15 cellular contexts compared by ENCODE assay signal in genomic region chr5:902129-902916, GRCh38. TPM values are rescaled to one million over a fixed set of nuclear protein-coding genes. Genes with fewer than 3 reads are reported as not detected.
DNase-seq lines count a peak whose midpoint lies in the region; ATAC-seq, FAIRE-seq and TF ChIP-seq lines count a peak whose summit lies in the region.
"Had no signal": no experiment of that assay in that cellular context is flagged by ENCODE, and none has a peak within 500 bp of the region (broad histone marks: within the 10 kb centered on the region; RNA-seq: fewer than 3 reads in every experiment).

No MANE protein-coding gene starts in this region.

- FAIRE-seq in K562 (lab: Jason Lieb, UNC), result peak; percentile 35
- FAIRE-seq in H54 (lab: Jason Lieb, UNC), result no peak
- FAIRE-seq: G401.6 had no signal

- in situ Hi-C loops in K562 (cut with MboI), result no loop called here

- TF ChIP-seq POLR2A in K562 (conservative IDR thresholded peaks at IDR 0.05) (no peak), H54 (IDR thresholded peaks at IDR 0.05; ENCODE audit: low read depth, low read length) (no peak)

- intact Hi-C loops in K562 (cut with micrococcal nuclease) (loop anchor here (2.0 kb wide), 1 partner anchor 232 kb away; no protein-coding TSS in a partner anchor), sciatic nerve (cut with DNase I) (loop anchor here (5.0 kb wide), 1 partner anchor 230 kb away; no protein-coding TSS in a partner anchor)

- TSS peak; percentile 17 for BruUV-seq in K562 (replicated peaks; lab: Mats Ljungman, UMichigan)

- H3K9me1 ChIP-seq in K562 (ENCODE audit: control insufficient read depth, insufficient read depth, low read length), result no peaks in the 10 kb centered on the region

- no peak for TF ChIP-seq CTCF in K562 (IDR thresholded peaks at IDR 0.05 in 2 of 3, conservative IDR thresholded peaks at IDR 0.05 in 1 of 3; ENCODE audit: insufficient read depth in 2 of 3, low read depth in 1 of 3, low read length in 3 of 3)

- H3K79me2 ChIP-seq in K562 (ENCODE audit: control insufficient read depth, insufficient read depth, low read length), result no peaks in the 10 kb centered on the region

- H3K9me3 ChIP-seq in K562 (replicated peaks; ENCODE audit: control insufficient read depth, insufficient read depth, low read depth, low read length), result no peaks in the 10 kb centered on the region
- H3K9me3 ChIP-seq: MG63 had no signal

- no peak overlapping the region for H3K4me2 ChIP-seq in K562 (ENCODE audit: insufficient read depth, low read length)

- TF ChIP-seq EP300 in K562 (IDR thresholded peaks at IDR 0.05; ENCODE audit: low read length), result no peak

- WGBS in K562 (ENCODE audit: insufficient coverage, low coverage, missing lambda C conversion rate), result 88% methylated on average over 16 of the region's 16 CpGs

- ATAC-seq in K562, result no peak
- ATAC-seq in sciatic nerve, result no peak
- ATAC-seq: PC-3 had no signal

- H3K36me3 ChIP-seq in K562 (ENCODE audit: control insufficient read depth, insufficient read depth, low read length), result peaks cover 72% of the 10 kb centered on the region

- no peak overlapping the region for H3K9ac ChIP-seq in K562 (ENCODE audit: insufficient read depth in 1 of 2, low read depth in 2 of 2, low read length in 2 of 2)

- H3K4me3 ChIP-seq in K562, result no peak overlapping the region
- H3K4me3 ChIP-seq: MG63 had no signal

- no peak overlapping the region for H3K27ac ChIP-seq in K562 (ENCODE audit: extremely low read depth, low read depth, low read length)
- H3K27ac ChIP-seq: HL-60 had no signal

- CTCF ChIA-PET in K562 (lab: Yijun Ruan, JAX; ENCODE audit: low intra/inter-chr PET ratio), result interaction anchor here (3.1 kb wide), 1 partner anchor 230 kb away, joined by 12 read pairs; no protein-coding TSS in a partner anchor

- DNase-seq in DMS79 (lab: John Stamatoyannopoulos, UW) (peak; percentile 76), DMS79 treated with DMSO at 0.1 percent for 48 hours (lab: John Stamatoyannopoulos, UW) (peak; percentile 74), K562 (ENCODE audit: extremely low read depth in 1 of 4, low spot score in 3 of 4) (no peak), sciatic nerve (ENCODE audit: low spot score) (peak; percentile 19), NCI-H82 (lab: John Stamatoyannopoulos, UW) (no peak), KG1 (lab: John Stamatoyannopoulos, UW) (no peak), H54 (ENCODE audit: insufficient read length, low spot score) (no peak)
- DNase-seq: H7, NCI-H1436 treated with DMSO at 0.1 percent for 48 hours, NCI-H2029 treated with DMSO at 0.1 percent for 48 hours had no signal

- POLR2A ChIA-PET in K562 (lab: Yijun Ruan, JAX), result interaction anchor here (1.3 to 1.5 kb wide), 3 partner anchors 10 to 44 kb away, joined by 3 to 5 read pairs (median 3); no protein-coding TSS in a partner anchor

- H3K27me3 ChIP-seq in K562 (ENCODE audit: control insufficient read depth in 2 of 2, insufficient read depth in 2 of 2, low read length in 2 of 2), result no peaks in the 10 kb centered on the region
- H3K27me3 ChIP-seq: MG63 had no signal

- TF ChIP-seq RAD21 in K562 (CRISPR knock-in tag; conservative IDR thresholded peaks at IDR 0.05 in 1 of 2, IDR thresholded peaks at IDR 0.05 in 1 of 2), result no peak

- no peaks in the 10 kb centered on the region for H3K4me1 ChIP-seq in K562 (replicated peaks in 1 of 2; ENCODE audit: control insufficient read depth in 2 of 2, insufficient read depth in 2 of 2, low read length in 2 of 2)

- H4K20me1 ChIP-seq in K562 (replicated peaks; ENCODE audit: control insufficient read depth, insufficient read depth, low read length), result no peaks in the 10 kb centered on the region

- H2AFZ ChIP-seq in K562 (ENCODE audit: low read depth, low read length), result no peak overlapping the region

TF ChIP-seq in K562, 482 proteins besides CTCF, POLR2A, EP300 and RAD21 (continues in another document):
- TF ChIP-seq ZNF449 (CRISPR knock-in tag; IDR thresholded peaks at IDR 0.05) (no peak), MEF2D (tag; conservative IDR thresholded peaks at IDR 0.05; ENCODE audit: low read depth) (no peak)

RNA-seq across cellular contexts. Expression of gene TRIP13, which starts 9.6 kb away (rescaled TPM):
- 80.8 and 99.7 TPM in 2 replicates for total RNA-seq in K562 (2011; cell fraction: chromatin; rRNA removed; ENCODE audit: low replicate concordance)
- 42.2 and 50.7 TPM in 2 replicates for total RNA-seq in K562 (2011; cell fraction: nucleolus; rRNA removed)
- 38.0 and 41.1 TPM in 2 replicates for total RNA-seq in K562 (2011; cell fraction: nucleoplasm; rRNA removed)
- total RNA-seq in K562 (2014; rRNA removed) (48.2 and 68.7 TPM in 2 replicates), K562 (2014; rRNA removed; fragmentation: Illumina TruSeq; extraction: Trizol) (55.2 and 56.8 TPM in 2 replicates), K562 (2015; rRNA removed; fragmentation: Illumina TruSeq; extraction: Trizol) (45.1 and 50.8 TPM in 2 replicates), K562 (2021) (50.0 and 53.2 TPM in 2 replicates), sciatic nerve (0.89 TPM)
- polyA plus RNA-seq in K562 (2011; rRNA removed) (93.2 and 116 TPM in 2 replicates), K562 (2014; fragmentation: Illumina TruSeq; extraction: Trizol) (62.6 and 73.0 TPM in 2 replicates), K562 (2014; fragmentation: Nextera tagmentation; extraction: Ambion mirVana) (10 to 100 TPM; 24.1 to 28.9 TPM), K562 (2014; rRNA removed) (65.2 and 73.4 TPM in 2 replicates)
- polyA plus RNA-seq in K562 (2011; cell fraction: cytosol; rRNA removed), result 35.6 and 39.2 TPM in 2 replicates
- polyA plus RNA-seq in K562 (2011; cell fraction: nucleus; rRNA removed), result 107 and 115 TPM in 2 replicates
- polyA plus RNA-seq in K562 (2012), result 39.7 and 46.2 TPM in 2 replicates
- polyA minus RNA-seq in K562 (2011; rRNA and poly(A)+ RNA removed), result 74.7 and 79.6 TPM in 2 replicates
- 37.0 and 47.0 TPM in 2 replicates for polyA minus RNA-seq in K562 (2011; cell fraction: cytosol; rRNA and poly(A)+ RNA removed)
- 20.7 and 35.1 TPM in 2 replicates for polyA minus RNA-seq in K562 (2011; cell fraction: nucleus; rRNA and poly(A)+ RNA removed)

RNA-seq across cellular contexts. Expression of gene BRD9, which starts 9.7 kb away (rescaled TPM):
- 217 and 274 TPM in 2 replicates for total RNA-seq in K562 (2011; cell fraction: chromatin; rRNA removed; ENCODE audit: low replicate concordance)
- 94.6 and 102 TPM in 2 replicates for total RNA-seq in K562 (2011; cell fraction: nucleolus; rRNA removed)
- total RNA-seq in K562 (2011; cell fraction: nucleoplasm; rRNA removed), result 114 and 119 TPM in 2 replicates
- total RNA-seq in K562 (2014; rRNA removed) (52.8 and 58.5 TPM in 2 replicates), K562 (2014; rRNA removed; fragmentation: Illumina TruSeq; extraction: Trizol) (37.9 and 39.5 TPM in 2 replicates), K562 (2015; rRNA removed; fragmentation: Illumina TruSeq; extraction: Trizol) (43.1 and 44.9 TPM in 2 replicates), K562 (2021) (62.3 and 68.7 TPM in 2 replicates), sciatic nerve (38.5 TPM)
- polyA plus RNA-seq in K562 (2011; rRNA removed) (17.3 and 18.0 TPM in 2 replicates), K562 (2014; fragmentation: Illumina TruSeq; extraction: Trizol) (49.7 and 54.7 TPM in 2 replicates), K562 (2014; fragmentation: Nextera tagmentation; extraction: Ambion mirVana) (1 to 10 TPM; 2.4 to 3.7 TPM), K562 (2014; rRNA removed) (51.8 and 56.4 TPM in 2 replicates)
- polyA plus RNA-seq in K562 (2011; cell fraction: cytosol; rRNA removed), result 14.1 and 18.3 TPM in 2 replicates
- 96.2 and 143 TPM in 2 replicates for polyA plus RNA-seq in K562 (2011; cell fraction: nucleus; rRNA removed)
- polyA plus RNA-seq in K562 (2012), result 36.5 and 41.6 TPM in 2 replicates
- polyA minus RNA-seq in K562 (2011; rRNA and poly(A)+ RNA removed), result 23.4 and 26.6 TPM in 2 replicates
- polyA minus RNA-seq in K562 (2011; cell fraction: cytosol; rRNA and poly(A)+ RNA removed), result 16.0 and 18.9 TPM in 2 replicates
- 54.1 and 62.2 TPM in 2 replicates for polyA minus RNA-seq in K562 (2011; cell fraction: nucleus; rRNA and poly(A)+ RNA removed)

RNA-seq across cellular contexts. Expression of gene ZDHHC11, which starts 51.5 kb away (rescaled TPM):
- 13.2 and 31.1 TPM in 2 replicates for total RNA-seq in K562 (2011; cell fraction: chromatin; rRNA removed; ENCODE audit: low replicate concordance)
- 14.7 and 17.7 TPM in 2 replicates for total RNA-seq in K562 (2011; cell fraction: nucleolus; rRNA removed)
- 11.8 and 18.1 TPM in 2 replicates for total RNA-seq in K562 (2011; cell fraction: nucleoplasm; rRNA removed)
- 0.20 and 1.5 TPM in 2 replicates for total RNA-seq in K562 (2014; rRNA removed)
- total RNA-seq in K562 (2014; rRNA removed; fragmentation: Illumina TruSeq; extraction: Trizol), result 0.40 and 0.45 TPM in 2 replicates
- total RNA-seq in K562 (2015; rRNA removed; fragmentation: Illumina TruSeq; extraction: Trizol), result 0.29 and 0.30 TPM in 2 replicates
- 2.2 and 2.3 TPM in 2 replicates for total RNA-seq in K562 (2021)
- 0.99 and 1.2 TPM in 2 replicates for polyA plus RNA-seq in K562 (2011; rRNA removed)
- 0.52 and 1.3 TPM in 2 replicates for polyA plus RNA-seq in K562 (2011; cell fraction: cytosol; rRNA removed)
- 6.0 and 14.9 TPM in 2 replicates for polyA plus RNA-seq in K562 (2011; cell fraction: nucleus; rRNA removed)
- 1.5 and 6.1 TPM in 2 replicates for polyA plus RNA-seq in K562 (2012)
- 0.52 and 1.4 TPM in 2 replicates for polyA plus RNA-seq in K562 (2014; fragmentation: Illumina TruSeq; extraction: Trizol)
- polyA plus RNA-seq in K562 (2014; fragmentation: Nextera tagmentation; extraction: Ambion mirVana), result under 1 TPM; 0.07 to 0.21 TPM
- polyA plus RNA-seq in K562 (2014; rRNA removed), result 0.97 and 1.4 TPM in 2 replicates
- polyA minus RNA-seq in K562 (2011; rRNA and poly(A)+ RNA removed), result 0.81 and 1.1 TPM in 2 replicates
- 1.3 and 1.4 TPM in 2 replicates for polyA minus RNA-seq in K562 (2011; cell fraction: cytosol; rRNA and poly(A)+ RNA removed)
- polyA minus RNA-seq in K562 (2011; cell fraction: nucleus; rRNA and poly(A)+ RNA removed), result 2.3 and 4.4 TPM in 2 replicates
- total RNA-seq in sciatic nerve, result 4.9 TPM
- polyA plus RNA-seq: CD14-positive monocyte had no signal

Comparison
In these comparisons a context has a peak if more than half of its experiments do, and no peak if none do; other contexts are left out.
1. DNase-seq: peak in DMS79 (single experiment), DMS79 treated with DMSO at 0.1 percent for 48 hours (single experiment) and sciatic nerve (single experiment); none in K562 (0 of 4), NCI-H82 (single experiment), KG1 (single experiment) and H54 (single experiment).
2. RNA of gene TRIP13, which starts 9.6 kb away (total RNA-seq): 38.0 to 99.7 TPM in K562; 0.89 TPM in sciatic nerve (single experiment); every median in the first group is over 10 times any median in the second.